ENCODE assay signal across 11 cellular contexts in genomic region chr19:11580665-11581418, GRCh38. TPM values are rescaled to one million over a fixed set of nuclear protein-coding genes. Genes with fewer than 3 reads are reported as not detected.
DNase-seq lines count a peak whose midpoint lies in the region; ATAC-seq and TF ChIP-seq lines count a peak whose summit lies in the region.
"Had no signal": no experiment of that assay in that cellular context is flagged by ENCODE, and none has a peak within 500 bp of the region (broad histone marks: within the 10 kb centered on the region; RNA-seq: fewer than 3 reads in every experiment).

No MANE protein-coding gene starts in this region.

- no peaks in the 10 kb centered on the region for H3K9me3 Mint-ChIP-seq in stimulated activated naive CD8-positive, alpha-beta T cell treated with anti-CD3 and anti-CD28 coated beads, Interleukin-15, Interleukin-2, amounts not matched to agents 100 ng/mL and 50 ng/mL, for 24 hours
- H3K9me3 Mint-ChIP-seq in activated T-cell treated with anti-CD3 and anti-CD28 coated beads, Interleukin-2, amount 50 U/mL, for 72 hours: no peaks in the 10 kb centered on the region
- H3K9me3 Mint-ChIP-seq: nephron had no signal

- peaks cover 46% of the 10 kb centered on the region for H3K4me1 Mint-ChIP-seq in stimulated activated naive CD8-positive, alpha-beta T cell treated with anti-CD3 and anti-CD28 coated beads, Interleukin-15, Interleukin-2, amounts not matched to agents 100 ng/mL and 50 ng/mL, for 24 hours (ENCODE audit: low read depth)
- H3K4me1 Mint-ChIP-seq in activated T-cell treated with anti-CD3 and anti-CD28 coated beads, Interleukin-2, amount 50 U/mL, for 72 hours (ENCODE audit: low read depth): peaks cover 46% of the 10 kb centered on the region

- H3K27ac ChIP-seq in right atrium auricular region (no peak overlapping the region), A673 (ENCODE audit: low read depth, low read length, poor library complexity, severe bottlenecking) (no peak overlapping the region)
- H3K27ac ChIP-seq: thoracic aorta had no signal

- POLR2A ChIA-PET in A673 (lab: Charles Lee; ENCODE audit: low non-redundant PET): no interaction called here

- TF ChIP-seq CTCF in right atrium auricular region (IDR thresholded peaks at IDR 0.05) (no peak), A673 (conservative IDR thresholded peaks at IDR 0.05; ENCODE audit: low read depth, low read length) (no peak)

- H3K27ac Mint-ChIP-seq in stimulated activated naive CD8-positive, alpha-beta T cell treated with anti-CD3 and anti-CD28 coated beads, Interleukin-15, Interleukin-2, amounts not matched to agents 100 ng/mL and 50 ng/mL, for 24 hours: peak overlapping the region; percentile 90
- peak overlapping the region; percentile 43 for H3K27ac Mint-ChIP-seq in activated T-cell treated with anti-CD3 and anti-CD28 coated beads, Interleukin-2, amount 50 U/mL, for 72 hours

- ATAC-seq in stimulated activated naive CD8-positive, alpha-beta T cell treated with anti-CD3 and anti-CD28 coated beads, Interleukin-15, Interleukin-2, amounts not matched to agents 100 U/mL and 50 U/mL, for 24 hours: no peak
- ATAC-seq in activated T-cell treated with anti-CD3 and anti-CD28 coated beads, Interleukin-2, amount 50 U/mL, for 72 hours (replicated peaks in 1 of 2): peak in 1 of 2 donors; percentile 7
- no peak for ATAC-seq in GM19035 (IDR thresholded peaks at IDR 0.05; ENCODE audit: unreplicated experiment)
- ATAC-seq in activated CD4-positive, CD25-positive, alpha-beta regulatory T cell treated with anti-CD3 and anti-CD28 coated beads, Interleukin-2, amount 50 U/mL, for 24 hours: no peak

- H3K4me3 ChIP-seq in right atrium auricular region (no peak overlapping the region), A673 (ENCODE audit: low read depth, low read length, poor library complexity, severe bottlenecking) (no peak overlapping the region)
- H3K4me3 ChIP-seq: thoracic aorta had no signal

- H3K4me1 ChIP-seq in right atrium auricular region: peaks cover 0 to 13% of the 10 kb centered on the region in 2 donors
- H3K4me1 ChIP-seq in A673 (ENCODE audit: insufficient read depth, low read length, poor library complexity, severe bottlenecking): peaks cover 9% of the 10 kb centered on the region

- H3K9me3 ChIP-seq in right atrium auricular region: no peaks in the 10 kb centered on the region
- no peaks in the 10 kb centered on the region for H3K9me3 ChIP-seq in A673 (ENCODE audit: low read depth, low read length, poor library complexity, severe bottlenecking)
- H3K9me3 ChIP-seq: thoracic aorta had no signal

- no peak for DNase-seq in stimulated activated naive CD8-positive, alpha-beta T cell treated with anti-CD3 and anti-CD28 coated beads, Interleukin-15, Interleukin-2, amounts not matched to agents 100 U/mL and 50 U/mL, for 24 hours
- DNase-seq in activated T-cell treated with anti-CD3 and anti-CD28 coated beads, Interleukin-2, amount 50 U/mL, for 72 hours: no peak
- peak; percentile 65 for DNase-seq in right atrium auricular region (ENCODE audit: low spot score)
- no peak for DNase-seq in ACHN
- DNase-seq in A673 (ENCODE audit: low spot score): no peak
- DNase-seq: NCI-H1417 treated with DMSO at 0.1 percent for 48 hours had no signal

- H3K27me3 ChIP-seq in right atrium auricular region (no peaks in the 10 kb centered on the region), A673 (replicated peaks; ENCODE audit: insufficient read depth, low read depth, low read length, poor library complexity) (no peaks in the 10 kb centered on the region)

- no peaks in the 10 kb centered on the region for H3K27me3 Mint-ChIP-seq in stimulated activated naive CD8-positive, alpha-beta T cell treated with anti-CD3 and anti-CD28 coated beads, Interleukin-15, Interleukin-2, amounts not matched to agents 100 ng/mL and 50 ng/mL, for 24 hours
- H3K27me3 Mint-ChIP-seq in activated T-cell treated with anti-CD3 and anti-CD28 coated beads, Interleukin-2, amount 50 U/mL, for 72 hours (ENCODE audit: low read depth): no peaks in the 10 kb centered on the region

- H3K36me3 ChIP-seq in right atrium auricular region (no peaks in the 10 kb centered on the region), A673 (ENCODE audit: insufficient read depth, low read length, poor library complexity, severe bottlenecking) (no peaks in the 10 kb centered on the region)
- H3K36me3 ChIP-seq: thoracic aorta had no signal

- in situ Hi-C loops in ACHN (cut with HindIII; ENCODE audit: low pct_ligation_motif_present, low pct_unique_long_range_greater_than_20kb, low sequenced_read_pairs): no loop called here

- CTCF ChIA-PET in A673 (lab: Charles Lee): no interaction called here

- no TSS peak for BruUV-seq in A673 (replicated peaks; lab: Mats Ljungman, UMichigan)

- H3K36me3 Mint-ChIP-seq in stimulated activated naive CD8-positive, alpha-beta T cell treated with anti-CD3 and anti-CD28 coated beads, Interleukin-15, Interleukin-2, amounts not matched to agents 100 ng/mL and 50 ng/mL, for 24 hours (ENCODE audit: low read depth): no peaks in the 10 kb centered on the region
- H3K36me3 Mint-ChIP-seq in activated T-cell treated with anti-CD3 and anti-CD28 coated beads, Interleukin-2, amount 50 U/mL, for 72 hours (ENCODE audit: insufficient read depth in 2 of 2): peaks cover under 1 to 1% of the 10 kb centered on the region in 2 donors

- H3K4me3 Mint-ChIP-seq in stimulated activated naive CD8-positive, alpha-beta T cell treated with anti-CD3 and anti-CD28 coated beads, Interleukin-15, Interleukin-2, amounts not matched to agents 100 ng/mL and 50 ng/mL, for 24 hours: peak overlapping the region; percentile 76
- peak overlapping the region; percentile 58 to 92 for H3K4me3 Mint-ChIP-seq in activated T-cell treated with anti-CD3 and anti-CD28 coated beads, Interleukin-2, amount 50 U/mL, for 72 hours
- H3K4me3 Mint-ChIP-seq: nephron had no signal

- intact Hi-C loops in A673 (cut with micrococcal nuclease; ENCODE audit: unreplicated experiment): loop anchor here (10.0 kb wide), 1 partner anchor 286 kb away; the partner anchor contains the start of gene TSPAN16

RNA-seq across cellular contexts. Expression of gene ACP5, which starts 3.4 kb away (rescaled TPM):
- total RNA-seq in activated T-cell treated with anti-CD3 and anti-CD28 coated beads, Interleukin-2, amount 50 U/mL, for 72 hours: 10 to 100 TPM; 22.9 to 31.5 TPM
- 1 to 10 TPM; 3.2 to 3.6 TPM for total RNA-seq in right atrium auricular region
- not detected in 2 replicates for total RNA-seq in A673 (2021)

RNA-seq across cellular contexts. Expression of gene ZNF627, which starts 16.4 kb away (rescaled TPM):
- 1 to 10 TPM; 8.1 to 8.5 TPM for total RNA-seq in activated T-cell treated with anti-CD3 and anti-CD28 coated beads, Interleukin-2, amount 50 U/mL, for 72 hours
- 1 to 10 TPM; 6.0 to 6.7 TPM for total RNA-seq in right atrium auricular region
- total RNA-seq in A673 (2021): 13.9 and 14.0 TPM in 2 replicates

RNA-seq across cellular contexts. Expression of gene ELOF1, which starts 21.8 kb away (rescaled TPM):
- 10 to 100 TPM; 50.8 to 50.9 TPM for total RNA-seq in activated T-cell treated with anti-CD3 and anti-CD28 coated beads, Interleukin-2, amount 50 U/mL, for 72 hours
- total RNA-seq in right atrium auricular region (10 to 100 TPM; 17.1 to 32.5 TPM), A673 (2021) (83.5 and 97.9 TPM in 2 replicates)

RNA-seq across cellular contexts. Expression of gene CNN1, which starts 42.2 kb away (rescaled TPM):
- not detected for total RNA-seq in activated T-cell treated with anti-CD3 and anti-CD28 coated beads, Interleukin-2, amount 50 U/mL, for 72 hours
- 100 to 1,000 TPM in 1 of 2 donors, 10 to 100 TPM in 1; 93.3 to 592 TPM for total RNA-seq in right atrium auricular region
- total RNA-seq in A673 (2021): 0.60 TPM in 1 of 2 replicates, not detected in the other

RNA-seq across cellular contexts. Expression of gene ECSIT, which starts 51.9 kb away (rescaled TPM):
- 10 to 100 TPM; 35.7 to 44.0 TPM for total RNA-seq in activated T-cell treated with anti-CD3 and anti-CD28 coated beads, Interleukin-2, amount 50 U/mL, for 72 hours
- 100 to 1,000 TPM in 1 of 2 donors, 10 to 100 TPM in 1; 83.6 to 126 TPM for total RNA-seq in right atrium auricular region
- total RNA-seq in A673 (2021): 64.7 and 74.8 TPM in 2 replicates

Comparison
In these comparisons a context has a peak if more than half of its experiments do, and no peak if none do; other contexts are left out.
1. RNA of gene ACP5, which starts 3.4 kb away (total RNA-seq): 22.9 to 31.5 TPM in activated T-cell treated with anti-CD3 and anti-CD28 coated beads, Interleukin-2, amount 50 U/mL, for 72 hours; 3.2 to 3.6 TPM in right atrium auricular region and not detected in A673; every median in the first group is over 4 times any median in the second.